In genomic region chrX:43973249-43973672, GRCh38 we compare ENCODE assay signal across 9 cellular contexts. TPM values are rescaled to one million over a fixed set of nuclear protein-coding genes. Genes with fewer than 3 reads are reported as not detected.
DNase-seq lines count a peak whose midpoint lies in the region; ATAC-seq and TF ChIP-seq lines count a peak whose summit lies in the region.
"Had no signal": no experiment of that assay in that cellular context is flagged by ENCODE, and none has a peak within 500 bp of the region (broad histone marks: within the 10 kb centered on the region; RNA-seq: fewer than 3 reads in every experiment).

Gene NDP (minus strand): TSS chrX:43973390. CDS start chrX:43958645, 14,745 bp downstream.

- H3K27me3 ChIP-seq in iPS-20b (ENCODE audit: insufficient read depth, low read length), result peaks cover 36% of the 10 kb centered on the region
- H3K27me3 ChIP-seq in skeletal muscle tissue (ENCODE audit: control insufficient read depth in 3 of 3, insufficient read depth in 3 of 3, low read length in 3 of 3), result peaks cover 0 to 35% (median 2%) of the 10 kb centered on the region in 3 donors
- peaks cover 0 to 62% (median 17%) of the 10 kb centered on the region in 7 donors for H3K27me3 ChIP-seq in spleen (replicated peaks in 1 of 7)

- H3K9ac ChIP-seq in iPS-20b (ENCODE audit: low read depth, low read length), result peak within 1 kb of the TSS; percentile 51
- H3K9ac ChIP-seq in skeletal muscle tissue (ENCODE audit: low read depth in 1 of 3, low read length in 3 of 3), result peak within 1 kb of the TSS in 1 of 3 donors; percentile 47

- POLR2A ChIA-PET in HEK293T (lab: Yijun Ruan, JAX), result no interaction called here

- H3K4me3 ChIP-seq in iPS-20b (ENCODE audit: low read length) (peak within 1 kb of the TSS; percentile 69), skeletal muscle tissue (ENCODE audit: low read length in 3 of 3) (peak within 1 kb of the TSS; percentile 44 to 60 (median 52)), spleen (peak within 1 kb of the TSS in 2 of 8 donors; percentile 17 to 41)

- intact Hi-C loops in spleen (cut with DNase I; ENCODE audit: low total_unique reads), result no loop called here

- 2 to 21% (median 7%) methylated on average over 15 to 16 of the region's 16 CpGs for WGBS in spleen, 5 donors

- DNase-seq in HEK293T (ENCODE audit: extremely low spot score), result no peak
- DNase-seq in spleen, result no peak

- H3K9me3 ChIP-seq in iPS-20b (ENCODE audit: insufficient read depth, low read depth, low read length) (no peaks in the 10 kb centered on the region), skeletal muscle tissue (ENCODE audit: control insufficient read depth in 3 of 3, low read length in 3 of 3) (no peaks in the 10 kb centered on the region), spleen (no peaks in the 10 kb centered on the region)

- ATAC-seq in HG03432 (IDR thresholded peaks at IDR 0.05; ENCODE audit: unreplicated experiment), result no peak
- no peak for ATAC-seq in GM21526 (IDR thresholded peaks at IDR 0.05; ENCODE audit: low FRiP score, unreplicated experiment)
- no peak for ATAC-seq in HG02571 (IDR thresholded peaks at IDR 0.05; ENCODE audit: unreplicated experiment)
- ATAC-seq: HCT116 had no signal

- CTCF ChIA-PET in HEK293T (lab: Yijun Ruan, JAX), result interaction anchor here (1.3 kb wide), 1 partner anchor 270 kb away, joined by 3 read pairs; no protein-coding TSS in a partner anchor

- H3K36me3 ChIP-seq in iPS-20b (ENCODE audit: insufficient read depth, low read depth, low read length) (no peaks in the 10 kb centered on the region), skeletal muscle tissue (ENCODE audit: control insufficient read depth in 3 of 3, insufficient read depth in 3 of 3, low read length in 3 of 3) (no peaks in the 10 kb centered on the region), spleen (no peaks in the 10 kb centered on the region)

- TF ChIP-seq CTCF in spleen (IDR thresholded peaks at IDR 0.05 in 8 of 11, conservative IDR thresholded peaks at IDR 0.05 in 3 of 11), result no peak

- TF ChIP-seq POLR2A in spleen (IDR thresholded peaks at IDR 0.05), result no peak

- H3K27ac ChIP-seq in angular gyrus (ENCODE audit: low read depth, low read length) (peak within 1 kb of the TSS; percentile 89), iPS-20b (ENCODE audit: low read length) (no peak within 1 kb of the TSS), skeletal muscle tissue (ENCODE audit: low read depth, low read length) (no peak within 1 kb of the TSS), spleen (no peak within 1 kb of the TSS)

- H3K4me1 ChIP-seq in iPS-20b (ENCODE audit: insufficient read depth, low read length), result peaks cover 11% of the 10 kb centered on the region; the same call in 1 of the 2 replicates
- peaks cover 5 to 10% (median 6%) of the 10 kb centered on the region in 3 donors for H3K4me1 ChIP-seq in skeletal muscle tissue (ENCODE audit: control insufficient read depth in 3 of 3, insufficient read depth in 3 of 3, low read length in 3 of 3)
- peaks cover 0 to 6% (median 2%) of the 10 kb centered on the region in 6 donors for H3K4me1 ChIP-seq in spleen

TF ChIP-seq in HEK293T, 16 proteins besides CTCF, POLR2A, EP300 and RAD21:
- TF ChIP-seq PKNOX1 (IDR thresholded peaks at IDR 0.05) (peak; percentile 50), FOXM1 (IDR thresholded peaks at IDR 0.05; ENCODE audit: borderline replicate concordance) (no peak)
TF ChIP-seq in HEK293T: peak in this region for 1.

RNA-seq across cellular contexts. Expression of gene NDP, which starts in this region (rescaled TPM):
- total RNA-seq in skeletal muscle tissue (2.1 TPM), spleen (under 1 TPM in 1 of 7 donors, not detected in 6; 0.55 TPM)
- polyA plus RNA-seq in spleen, result under 1 TPM; 0.04 to 0.38 (median 0.36) TPM
